Comparison of ENCODE assay signal across 22 cellular contexts in the genomic region with DNA sequence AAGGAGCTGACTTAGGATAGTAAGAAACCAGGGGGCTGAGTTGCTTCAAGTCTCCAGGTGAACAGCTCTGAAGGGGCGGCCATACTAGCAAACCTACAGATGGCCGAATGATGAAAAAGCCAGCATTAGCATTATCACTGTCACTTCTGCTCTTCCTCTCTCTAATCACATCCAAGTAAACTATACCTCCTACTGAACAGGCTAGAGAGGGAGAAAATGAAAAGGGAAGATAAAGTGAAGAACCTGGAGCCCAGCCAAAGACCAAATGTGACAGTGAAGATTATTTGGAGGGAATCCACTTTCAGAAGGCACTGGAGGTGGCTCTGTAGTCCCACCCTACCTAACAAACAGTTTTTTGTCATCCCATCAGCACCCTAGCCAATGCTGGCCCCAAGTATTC.
"Had no signal": no experiment of that assay in that cellular context is flagged by ENCODE, and none has a peak within 500 bp of the region (broad histone marks: within the 10 kb centered on the region; RNA-seq: fewer than 3 reads in every experiment).

No MANE protein-coding gene starts in this region.

- H3K9ac ChIP-seq: KMS-11, SK-N-SH had no signal

- ATAC-seq: Panc1, PC-3 had no signal

- H3K4me2 ChIP-seq: KMS-11, SK-N-SH had no signal

- FAIRE-seq: HTR-8/SVneo had no signal

- H3K9me3 ChIP-seq: SK-N-SH had no signal

- H3K27ac ChIP-seq: HL-60, KMS-11, RWPE1 had no signal

- DNase-seq: Kasumi-1, MM.1S, NCI-H1092 treated with DMSO at 0.1 percent for 48 hours, NCI-H1436, NCI-H187, NCI-H2029, NCI-H2081 treated with DMSO at 0.1 percent for 48 hours, NCI-H2171, NCI-H226, NCI-H446, NCI-H510A, NCI-H524 treated with DMSO at 0.1 percent for 48 hours, NCI-H69, NCI-H774, PC-3, SHP77, SK-N-SH had no signal
